In the genomic region with DNA sequence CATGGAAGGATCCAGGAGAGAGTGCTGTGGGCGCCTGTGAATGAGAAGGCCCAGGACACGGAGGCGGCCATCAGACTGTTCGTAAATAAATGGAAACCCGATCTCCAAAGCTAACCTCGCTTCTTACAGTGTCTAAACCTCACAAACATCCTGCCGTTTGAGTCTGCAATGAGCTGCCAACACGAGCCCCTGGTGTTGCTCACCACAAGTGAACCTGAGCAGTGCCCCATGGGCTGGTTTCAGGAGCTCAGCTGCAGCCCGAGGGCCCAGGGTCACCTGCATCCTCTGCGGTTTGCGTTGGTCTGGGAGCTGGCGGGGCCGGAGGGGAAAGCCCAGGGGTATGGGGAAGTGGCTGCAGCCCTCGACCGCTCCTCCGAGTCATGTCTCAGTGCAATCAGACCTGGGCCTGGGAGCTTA, we compare ENCODE assay signal across 11 cellular contexts. TPM values are rescaled to one million over a fixed set of nuclear protein-coding genes. Genes with fewer than 3 reads are reported as not detected.
DNase-seq lines count a peak whose midpoint lies in the region; ATAC-seq, FAIRE-seq and TF ChIP-seq lines count a peak whose summit lies in the region.
"Had no signal": no experiment of that assay in that cellular context is flagged by ENCODE, and none has a peak within 500 bp of the region (broad histone marks: within the 10 kb centered on the region; RNA-seq: fewer than 3 reads in every experiment).

No MANE protein-coding gene starts in this region.

- no peaks in the 10 kb centered on the region for H3K79me2 ChIP-seq in OCI-LY3 (ENCODE audit: low read length)

- peaks cover 58% of the 10 kb centered on the region for H3K4me1 ChIP-seq in OCI-LY3 (ENCODE audit: low read length)

- no peaks in the 10 kb centered on the region for H4K20me1 ChIP-seq in OCI-LY3 (ENCODE audit: insufficient read depth, low read length)

- H2AFZ ChIP-seq in OCI-LY3 (ENCODE audit: low read depth, low read length), result no peak overlapping the region

- peaks cover 9% of the 10 kb centered on the region; the same call in 1 of the 2 replicates for H3K9me3 ChIP-seq in OCI-LY3 (ENCODE audit: insufficient read depth, low read length)

- peak overlapping the region in 7 of 8 donors; percentile 43 to 83 (median 67) for H3K4me3 Mint-ChIP-seq in naive B cell
- H3K4me3 Mint-ChIP-seq: activated naive CD8-positive, alpha-beta T cell treated with anti-CD3 and anti-CD28 coated beads, Interleukin-2, amount 50 U/mL, for 24 hours had no signal

- ATAC-seq in HG02678 (IDR thresholded peaks at IDR 0.05; ENCODE audit: unreplicated experiment) (peak; percentile 74), naive B cell (ENCODE audit: low read depth in 2 of 2) (peak; percentile 79 to 88), GM21515 (IDR thresholded peaks at IDR 0.05; ENCODE audit: unreplicated experiment) (no peak)
- ATAC-seq: activated naive CD8-positive, alpha-beta T cell treated with anti-CD3 and anti-CD28 coated beads, Interleukin-2, amount 50 U/mL, for 24 hours had no signal

- TF ChIP-seq CTCF in OCI-LY3 (IDR thresholded peaks at IDR 0.05; ENCODE audit: low read depth, low read length), result no peak

- peak; percentile 76 for FAIRE-seq in GM18507 (lab: Jason Lieb, UNC)
- FAIRE-seq: TTC549 had no signal

- peak overlapping the region; percentile 76 for H3K9ac ChIP-seq in OCI-LY3 (ENCODE audit: low read length)

- no peaks in the 10 kb centered on the region for H3K36me3 Mint-ChIP-seq in naive B cell

- H3K27me3 ChIP-seq in OCI-LY3 (ENCODE audit: low read depth, low read length), result peaks cover 22% of the 10 kb centered on the region

- peak; percentile 56 for DNase-seq in GM18507 (ENCODE audit: extremely low spot score, insufficient read length, low read depth)
- DNase-seq in naive B cell, result peak; percentile 65
- DNase-seq in hepatic stellate cell (ENCODE audit: low spot score), result no peak
- DNase-seq in stimulated activated CD4-positive, alpha-beta T cell treated with anti-CD3 and anti-CD28 coated beads, Interleukin-4, amount 100 ng/mL, for 4 hours, result no peak
- no peak for DNase-seq in NCI-H1436 (lab: John Stamatoyannopoulos, UW)
- DNase-seq: activated naive CD8-positive, alpha-beta T cell treated with anti-CD3 and anti-CD28 coated beads, Interleukin-2, amount 50 U/mL, for 24 hours; NCI-H226 had no signal

- peak overlapping the region; percentile 94 for H3K27ac ChIP-seq in OCI-LY3 (ENCODE audit: low read length)

- H3K9me3 Mint-ChIP-seq in naive B cell, result peaks cover 0 to 8% (median 2%) of the 10 kb centered on the region in 7 donors
- H3K9me3 Mint-ChIP-seq: activated naive CD8-positive, alpha-beta T cell treated with anti-CD3 and anti-CD28 coated beads, Interleukin-2, amount 50 U/mL, for 24 hours had no signal

- peak overlapping the region; percentile 79 for H3K4me2 ChIP-seq in OCI-LY3 (ENCODE audit: low read length)

- H3K27me3 Mint-ChIP-seq in naive B cell, result peaks cover 4 to 16% (median 7%) of the 10 kb centered on the region in 3 donors

- H3K4me1 Mint-ChIP-seq in naive B cell, result peaks cover 43 to 73% (median 59%) of the 10 kb centered on the region in 3 donors

- H3K27ac Mint-ChIP-seq in naive B cell, result peak overlapping the region in 5 of 6 donors; percentile 51 to 87 (median 79)
- H3K27ac Mint-ChIP-seq: activated naive CD8-positive, alpha-beta T cell treated with anti-CD3 and anti-CD28 coated beads, Interleukin-2, amount 50 U/mL, for 24 hours had no signal

- H3K4me3 ChIP-seq in OCI-LY3 (ENCODE audit: low read length), result peak overlapping the region; percentile 55

- H3K36me3 ChIP-seq in OCI-LY3 (replicated peaks; ENCODE audit: low read depth, low read length), result peaks cover 6% of the 10 kb centered on the region

RNA-seq across cellular contexts. Expression of a gene that starts 57.9 kb away (rescaled TPM):
- under 1 TPM in 5 of 6 donors, not detected in 1; 0.31 to 0.76 (median 0.50) TPM for polyA plus RNA-seq in naive B cell (ENCODE audit: low read depth in 6 of 6)

Comparison
In these comparisons a context has a peak if more than half of its experiments do, and no peak if none do; other contexts are left out.
1. DNase-seq: peak in GM18507 (single experiment) and naive B cell (single experiment); none in hepatic stellate cell (single experiment), stimulated activated CD4-positive, alpha-beta T cell treated with anti-CD3 and anti-CD28 coated beads, Interleukin-4, amount 100 ng/mL, for 4 hours (0 of 2) and NCI-H1436 (single experiment).